15 cellular contexts compared by ENCODE assay signal in the genomic region with DNA sequence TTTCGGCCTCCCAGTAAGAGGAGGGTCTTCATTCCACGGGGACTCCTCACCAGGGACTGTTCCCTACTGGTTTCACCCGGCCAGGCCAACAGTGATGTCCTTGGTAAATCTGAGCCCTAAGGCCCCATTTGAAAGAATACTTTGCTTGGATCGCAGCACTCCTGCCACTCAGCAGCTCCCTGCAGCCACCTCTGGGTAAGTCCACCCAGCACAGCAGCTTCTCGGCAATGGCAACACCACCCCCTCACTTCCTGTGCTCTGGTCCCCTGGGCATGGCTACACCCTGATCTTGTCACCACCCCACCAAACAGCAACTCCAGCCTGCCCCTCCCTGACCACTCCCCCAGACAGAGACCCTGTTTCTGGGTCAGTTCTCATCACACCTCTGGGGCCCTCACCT.
A peak's percentile ranks its signal among the peaks of the same experiment; 100 is the strongest.
DNase-seq lines count a peak whose midpoint lies in the region; ATAC-seq and TF ChIP-seq lines count a peak whose summit lies in the region.
"Had no signal": no experiment of that assay in that cellular context is flagged by ENCODE, and none has a peak within 500 bp of the region (broad histone marks: within the 10 kb centered on the region; RNA-seq: fewer than 3 reads in every experiment).

No MANE protein-coding gene starts in this region.

- TF ChIP-seq CTCF in NB4 (IDR thresholded peaks at IDR 0.05; ENCODE audit: low read depth, low read length): no peak

- no peak for DNase-seq in stimulated activated naive CD8-positive, alpha-beta T cell treated with anti-CD3 and anti-CD28 coated beads, Interleukin-15, Interleukin-2, amounts not matched to agents 100 U/mL and 50 U/mL, for 24 hours
- no peak for DNase-seq in stimulated activated naive CD8-positive, alpha-beta T cell treated with anti-CD3 and anti-CD28 coated beads, Interleukin-15, amount 100 ng/mL, for 72 hours
- DNase-seq in NB4 (ENCODE audit: low read depth) (peak; percentile 74), memory B cell (ENCODE audit: low spot score in 2 of 2) (no peak), AML-193 (lab: John Stamatoyannopoulos, UW) (no peak), NCI-H146 (lab: John Stamatoyannopoulos, UW) (no peak), COR-L47 (lab: John Stamatoyannopoulos, UW) (no peak), NCI-H345 (lab: John Stamatoyannopoulos, UW) (no peak)
- DNase-seq: CD8-positive, alpha-beta T cell; DMS 273 treated with DMSO at 0.1 percent for 48 hours; NCI-H1694; NCI-H446 treated with DMSO at 0.1 percent for 48 hours; NCI-H748 treated with DMSO at 0.1 percent for 48 hours; SIG-M5 had no signal

- H3K27me3 Mint-ChIP-seq in stimulated activated naive CD8-positive, alpha-beta T cell treated with anti-CD3 and anti-CD28 coated beads, Interleukin-15, amount 100 ng/mL, for 72 hours: peaks cover 41% of the 10 kb centered on the region
- peaks cover 22% of the 10 kb centered on the region for H3K27me3 Mint-ChIP-seq in memory B cell

- H3K36me3 Mint-ChIP-seq in memory B cell: no peaks in the 10 kb centered on the region
- H3K36me3 Mint-ChIP-seq: CD8-positive, alpha-beta T cell had no signal

- no peak overlapping the region for H3K4me3 Mint-ChIP-seq in stimulated activated naive CD8-positive, alpha-beta T cell treated with anti-CD3 and anti-CD28 coated beads, Interleukin-15, amount 100 ng/mL, for 72 hours
- H3K4me3 Mint-ChIP-seq in memory B cell: peak overlapping the region; percentile 58
- H3K4me3 Mint-ChIP-seq: CD8-positive, alpha-beta T cell had no signal

- H3K27ac Mint-ChIP-seq in stimulated activated naive CD8-positive, alpha-beta T cell treated with anti-CD3 and anti-CD28 coated beads, Interleukin-15, amount 100 ng/mL, for 72 hours: no peak overlapping the region
- peak overlapping the region; percentile 36 for H3K27ac Mint-ChIP-seq in memory B cell
- H3K27ac Mint-ChIP-seq: CD8-positive, alpha-beta T cell had no signal

- TF ChIP-seq POLR2A in NB4 (IDR thresholded peaks at IDR 0.05; ENCODE audit: extremely low read depth, insufficient read length): no peak

- no peaks in the 10 kb centered on the region for H3K9me3 Mint-ChIP-seq in stimulated activated naive CD8-positive, alpha-beta T cell treated with anti-CD3 and anti-CD28 coated beads, Interleukin-15, amount 100 ng/mL, for 72 hours
- peaks cover 2% of the 10 kb centered on the region for H3K9me3 Mint-ChIP-seq in memory B cell
- H3K9me3 Mint-ChIP-seq: CD8-positive, alpha-beta T cell had no signal

- peaks cover 10% of the 10 kb centered on the region for H3K4me1 Mint-ChIP-seq in stimulated activated naive CD8-positive, alpha-beta T cell treated with anti-CD3 and anti-CD28 coated beads, Interleukin-15, amount 100 ng/mL, for 72 hours
- H3K4me1 Mint-ChIP-seq in memory B cell: peaks cover 15% of the 10 kb centered on the region

- ATAC-seq in stimulated activated naive CD8-positive, alpha-beta T cell treated with anti-CD3 and anti-CD28 coated beads, Interleukin-15, Interleukin-2, amounts not matched to agents 100 U/mL and 50 U/mL, for 24 hours: peak; percentile 40
- no peak for ATAC-seq in stimulated activated naive CD8-positive, alpha-beta T cell treated with anti-CD3 and anti-CD28 coated beads, Interleukin-15, amount 100 ng/mL, for 72 hours
- peak; percentile 68 for ATAC-seq in memory B cell (ENCODE audit: low read depth)
- ATAC-seq: CD8-positive, alpha-beta T cell; HCT116 had no signal

- H3K4me3 ChIP-seq in NB4 (ENCODE audit: low read depth, low read length): no peak overlapping the region
